9 cellular contexts compared by ENCODE assay signal in the genomic region with DNA sequence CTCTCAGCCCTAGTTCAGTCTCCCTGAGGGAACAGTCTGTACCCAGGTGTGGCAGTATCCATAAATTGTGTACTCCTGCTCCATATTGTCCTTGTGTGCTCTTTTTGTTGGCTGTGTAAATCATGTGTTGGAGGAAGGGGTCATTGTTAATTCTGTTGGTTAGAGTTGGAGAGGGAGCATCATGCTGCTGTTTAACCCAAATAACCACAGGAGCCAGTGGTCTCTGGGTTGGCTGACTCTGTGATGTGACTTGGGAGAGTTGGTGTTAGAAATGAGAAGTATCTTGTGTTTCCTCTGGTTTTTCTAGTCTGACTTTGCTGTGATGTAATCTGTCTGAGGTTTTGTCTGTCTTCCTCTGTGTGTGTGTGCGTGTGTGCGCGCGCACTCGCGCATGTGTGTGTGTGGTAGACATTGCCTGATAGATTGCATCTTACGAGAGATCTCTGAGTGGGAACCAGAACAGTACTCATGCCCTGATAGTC. TPM values are rescaled to one million over a fixed set of nuclear protein-coding genes. Genes with fewer than 3 reads are reported as not detected.
DNase-seq lines count a peak whose midpoint lies in the region; ATAC-seq and TF ChIP-seq lines count a peak whose summit lies in the region.
"Had no signal": no experiment of that assay in that cellular context is flagged by ENCODE, and none has a peak within 500 bp of the region (broad histone marks: within the 10 kb centered on the region; RNA-seq: fewer than 3 reads in every experiment).

No MANE protein-coding gene starts in this region.

- H3K4me1 ChIP-seq in adrenal gland (replicated peaks in 1 of 2) (peaks cover 15 to 51% of the 10 kb centered on the region in 2 donors), right lobe of liver (peaks cover 0 to 55% (median 26%) of the 10 kb centered on the region in 4 donors), HAP-1 (no peaks in the 10 kb centered on the region)

- H3K27ac ChIP-seq in adrenal gland (peak overlapping the region in 3 of 5 donors; percentile 3 to 74 (median 22)), right lobe of liver (peak overlapping the region in 2 of 3 donors; percentile 14 to 52)

- peak overlapping the region; percentile 96 for H3K27ac Mint-ChIP-seq in T-helper 17 cell

- ATAC-seq in GM18861 (IDR thresholded peaks at IDR 0.05; ENCODE audit: unreplicated experiment): peak; percentile 84
- peak; percentile 76 for ATAC-seq in HG03039 (IDR thresholded peaks at IDR 0.05; ENCODE audit: unreplicated experiment)
- ATAC-seq in T-helper 17 cell: peak; percentile 93
- ATAC-seq in right lobe of liver: peak; percentile 60 to 71 (median 69)

- peaks cover 7% of the 10 kb centered on the region for H3K36me3 Mint-ChIP-seq in T-helper 17 cell (ENCODE audit: low read depth)

- no peaks in the 10 kb centered on the region for H3K27me3 ChIP-seq in adrenal gland
- H3K27me3 ChIP-seq in right lobe of liver: no peaks in the 10 kb centered on the region
- no peaks in the 10 kb centered on the region for H3K27me3 ChIP-seq in HAP-1 (ENCODE audit: low read depth)

- H3K27me3 Mint-ChIP-seq in T-helper 17 cell: no peaks in the 10 kb centered on the region

- peaks cover 33% of the 10 kb centered on the region for H3K4me1 Mint-ChIP-seq in T-helper 17 cell

- 73 to 84% (median 78%) methylated on average over 7 of the region's 7 CpGs for WGBS in adrenal gland, 4 donors
- 56% methylated on average over 7 of the region's 7 CpGs for WGBS in right lobe of liver (ENCODE audit: insufficient coverage, low coverage, low lambda C conversion rate, missing lambda C conversion rate)

- intact Hi-C loops in adrenal gland (cut with DNase I): no loop called here
- intact Hi-C loops in right lobe of liver (cut with DNase I): no loop called here

- TF ChIP-seq POLR2A in adrenal gland (IDR thresholded peaks at IDR 0.05) (no peak), right lobe of liver (IDR thresholded peaks at IDR 0.05) (no peak)

- H3K36me3 ChIP-seq in adrenal gland (replicated peaks in 1 of 2) (peaks cover 0 to 25% of the 10 kb centered on the region in 2 donors), right lobe of liver (peaks cover 0 to 26% (median 18%) of the 10 kb centered on the region in 4 donors), HAP-1 (replicated peaks) (peaks cover 21% of the 10 kb centered on the region)

- peak; percentile 64 to 81 (median 72) for DNase-seq in T-helper 17 cell
- DNase-seq in adrenal gland: peak; percentile 43 to 83 (median 62)
- DNase-seq in right lobe of liver: peak; percentile 63 to 84 (median 76)
- peak; percentile 67 to 75 for DNase-seq in stimulated activated CD8-positive, alpha-beta memory T cell treated with anti-CD3 and anti-CD28 coated beads, Interleukin-15, amount 100 ng/mL, for 4 hours (ENCODE audit: low read depth in 2 of 2)
- no peak for DNase-seq in HAP-1 (ENCODE audit: low spot score in 2 of 2)
- DNase-seq in NCI-H69 (lab: John Stamatoyannopoulos, UW): no peak

- H3K9me3 ChIP-seq in T-helper 17 cell (ENCODE audit: control insufficient read depth, low read length, poor library complexity, severe bottlenecking) (no peaks in the 10 kb centered on the region), adrenal gland (replicated peaks in 1 of 3) (no peaks in the 10 kb centered on the region), right lobe of liver (no peaks in the 10 kb centered on the region), HAP-1 (no peaks in the 10 kb centered on the region)

- TF ChIP-seq CTCF in adrenal gland (IDR thresholded peaks at IDR 0.05): no peak
- TF ChIP-seq CTCF in right lobe of liver (IDR thresholded peaks at IDR 0.05): no peak

- no peak overlapping the region for H3K4me3 ChIP-seq in adrenal gland
- no peak overlapping the region for H3K4me3 ChIP-seq in right lobe of liver
- H3K4me3 ChIP-seq in HAP-1: no peak overlapping the region

- H3K4me3 Mint-ChIP-seq in T-helper 17 cell: peak overlapping the region; percentile 78

- in situ Hi-C loops in HAP-1 (cut with MboI; ENCODE audit: low sequenced_read_pairs): no loop called here

RNA-seq across cellular contexts. Expression of a gene that starts 30.5 kb away (rescaled TPM):
- total RNA-seq in T-helper 17 cell (10 to 100 TPM in 1 of 2 donors, 1 to 10 TPM in 1; 9.9 to 14.1 TPM), adrenal gland (100 to 1,000 TPM in 7 of 8 donors, 10 to 100 TPM in 1; 90.8 to 152 (median 118) TPM), right lobe of liver (100 to 1,000 TPM in 3 of 6 experiments, 10 to 100 TPM in 3; 62.3 to 123 (median 97.8) TPM)
- polyA plus RNA-seq in adrenal gland: 10 to 100 TPM; 26.3 to 80.2 (median 31.2) TPM

RNA-seq across cellular contexts. Expression of a gene that starts 40.5 kb away (rescaled TPM):
- total RNA-seq in T-helper 17 cell (not detected), adrenal gland (not detected), right lobe of liver (not detected)
- not detected for polyA plus RNA-seq in adrenal gland
- total RNA-seq: T-helper 1 cell treated with Interleukin-12 subunit alpha and Interleukin-12 subunit beta and Interleukin-4 antibody, amounts not matched to agents 30 ng/mL and 1 ng/mL, for 36 hours had no signal

RNA-seq across cellular contexts. Expression of a gene that starts 50.8 kb away (rescaled TPM):
- 10 to 100 TPM; 70.0 to 72.6 TPM for total RNA-seq in T-helper 17 cell
- total RNA-seq in adrenal gland: 100 to 1,000 TPM; 145 to 327 (median 257) TPM
- polyA plus RNA-seq in adrenal gland: 100 to 1,000 TPM in 2 of 3 donors, 10 to 100 TPM in 1; 33.8 to 150 (median 131) TPM
- total RNA-seq in right lobe of liver: 100 to 1,000 TPM in 1 of 6 experiments, 10 to 100 TPM in 5; 57.1 to 110 (median 70.7) TPM

Comparison
In these comparisons a context has a peak if more than half of its experiments do, and no peak if none do; other contexts are left out.
1. DNase-seq: peak in T-helper 17 cell (3 of 3), adrenal gland (7 of 7), right lobe of liver (3 of 3) and stimulated activated CD8-positive, alpha-beta memory T cell treated with anti-CD3 and anti-CD28 coated beads, Interleukin-15, amount 100 ng/mL, for 4 hours (2 of 2); none in HAP-1 (0 of 2) and NCI-H69 (single experiment).
2. RNA of a gene that starts 30.5 kb away (total RNA-seq): 90.8 to 152 TPM in adrenal gland and 62.3 to 123 TPM in right lobe of liver; 9.9 to 14.1 TPM in T-helper 17 cell; every median in the first group is over 4 times any median in the second.
3. Peak in every context shown above with its lines, with median percentiles within 50 percentile points of each other: ATAC-seq.